ENCODE assay signal across 19 cellular contexts in the genomic region with DNA sequence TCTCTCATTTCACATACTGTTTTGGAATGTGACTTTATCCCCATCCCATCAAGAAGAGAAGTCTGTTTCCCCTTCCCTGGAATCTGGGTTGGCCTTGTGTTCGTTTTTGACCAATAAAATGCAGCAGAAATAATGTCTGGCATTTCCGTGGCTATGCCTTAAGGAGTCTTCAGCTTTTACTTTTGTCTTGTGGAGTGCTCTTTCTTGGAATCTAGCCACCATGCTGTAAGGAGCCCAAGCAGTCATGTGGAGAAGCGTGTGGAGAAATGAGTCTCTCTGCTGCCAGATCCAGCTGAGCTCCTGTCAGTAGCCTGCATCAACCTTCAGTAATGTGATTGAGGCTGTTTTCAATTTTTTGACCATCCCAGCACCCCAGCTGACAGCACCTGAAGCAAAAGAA.
"Had no signal": no experiment of that assay in that cellular context is flagged by ENCODE, and none has a peak within 500 bp of the region (broad histone marks: within the 10 kb centered on the region; RNA-seq: fewer than 3 reads in every experiment).

No MANE protein-coding gene starts in this region.

- H3K4me3 ChIP-seq: heart left ventricle, psoas muscle, right lobe of liver, upper lobe of right lung had no signal

- H3K9me3 ChIP-seq: heart left ventricle, psoas muscle, right lobe of liver, upper lobe of right lung had no signal

- H3K27me3 ChIP-seq: foreskin keratinocyte, upper lobe of right lung had no signal

- H3K27ac ChIP-seq: epithelial cell of prostate, foreskin keratinocyte, heart left ventricle, psoas muscle, right lobe of liver, upper lobe of right lung had no signal

- DNase-seq: activated B cell treated with CpG ODN at 0.5 μM for 24 hours; activated CD4-positive, alpha-beta T cell treated with anti-CD3 and anti-CD28 coated beads, Interleukin-2, amount 10 ng/mL, durations not matched to agents 24 days and 14 days; amygdala; central memory CD4-positive, alpha-beta T cell; effector memory CD8-positive, alpha-beta T cell; foreskin keratinocyte; heart left ventricle; islet precursor cell; mammary epithelial cell; nephron progenitor cell; psoas muscle; right lobe of liver; stimulated activated CD4-positive, alpha-beta T cell treated with anti-CD3 and anti-CD28 coated beads, Interleukin-2, amount 100 ng/mL, for 48 hours; stimulated activated CD8-positive, alpha-beta memory T cell treated with anti-CD3 and anti-CD28 coated beads, Interleukin-4, amount 100 ng/mL, for 48 hours; stimulated activated naive CD8-positive, alpha-beta T cell treated with anti-CD3 and anti-CD28 coated beads, Interleukin-15, Interleukin-2, amounts not matched to agents 100 U/mL and 50 U/mL, for 24 hours; upper lobe of right lung had no signal

- H3K4me1 ChIP-seq: foreskin keratinocyte, heart left ventricle, psoas muscle, right lobe of liver, upper lobe of right lung had no signal

- H3K36me3 ChIP-seq: heart left ventricle, right lobe of liver, upper lobe of right lung had no signal

- ATAC-seq: effector memory CD8-positive, alpha-beta T cell; foreskin keratinocyte; heart left ventricle; left lobe of liver; psoas muscle; right lobe of liver; SK-N-SH treated with all-trans-retinoic acid at 6 μM for 48 hours; stimulated activated naive CD8-positive, alpha-beta T cell treated with anti-CD3 and anti-CD28 coated beads, Interleukin-15, Interleukin-2, amounts not matched to agents 100 U/mL and 50 U/mL, for 24 hours; upper lobe of right lung had no signal
